In the genomic region with DNA sequence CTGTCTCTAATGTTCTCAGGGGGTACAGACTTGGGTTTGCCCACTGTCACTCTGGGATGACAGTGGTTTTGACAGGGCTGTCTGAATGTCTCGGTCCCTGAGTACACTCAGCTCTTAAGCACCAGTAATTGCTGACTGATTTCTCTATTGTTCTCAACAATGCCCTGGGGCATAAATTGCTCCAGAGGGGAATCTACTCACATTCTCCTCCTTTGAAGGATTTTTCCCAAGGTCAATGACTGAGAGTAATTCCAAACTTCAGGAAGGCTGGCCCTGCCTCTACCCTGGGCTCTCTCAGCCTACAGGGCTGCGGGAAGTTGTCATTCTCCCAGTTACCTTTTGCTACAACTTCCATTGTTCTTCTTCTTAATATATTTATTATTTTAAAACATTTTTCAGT, we compare ENCODE assay signal across 31 cellular contexts. TPM values are rescaled to one million over a fixed set of nuclear protein-coding genes. Genes with fewer than 3 reads are reported as not detected.
"Had no signal": no experiment of that assay in that cellular context is flagged by ENCODE, and none has a peak within 500 bp of the region (broad histone marks: within the 10 kb centered on the region; RNA-seq: fewer than 3 reads in every experiment).

No MANE protein-coding gene starts in this region.

- H3K36me3 Mint-ChIP-seq: activated naive CD4-positive, alpha-beta T cell treated with anti-CD3 and anti-CD28 coated beads, Interleukin-2, amount 10 ng/mL, durations not matched to agents 7 days and 5 days; activated naive CD8-positive, alpha-beta T cell treated with anti-CD3 and anti-CD28 coated beads for 36 hours; T-cell had no signal

- DNase-seq: activated CD4-positive, alpha-beta T cell treated with anti-CD3 and anti-CD28 coated beads for 36 hours; activated CD4-positive, alpha-beta T cell treated with anti-CD3 and anti-CD28 coated beads, Interleukin-2, amount 50 U/mL, for 1 hour; activated CD8-positive, alpha-beta memory T cell treated with anti-CD3 and anti-CD28 coated beads, Interleukin-2, amount 50 U/mL, for 4 hours; activated CD8-positive, alpha-beta T cell treated with anti-CD3 and anti-CD28 coated beads for 36 hours; activated gamma-delta T cell treated with Interleukin-2 at 50 U/mL for 16 hours; activated naive CD4-positive, alpha-beta T cell treated with anti-CD3 and anti-CD28 coated beads, Interleukin-2, amount 10 ng/mL, durations not matched to agents 7 days and 5 days; activated naive CD8-positive, alpha-beta T cell treated with anti-CD3 and anti-CD28 coated beads for 36 hours; activated T-cell treated with anti-CD3 and anti-CD28 coated beads, Interleukin-2, amount 50 U/mL, for 72 hours; brain microvascular endothelial cell; cerebellar nuclear complex; IMR-90; Kasumi-1; KBM-7; NCI-H1092 treated with DMSO at 0.1 percent for 48 hours; NCI-H1417 treated with DMSO at 0.1 percent for 48 hours; NCI-H187 treated with DMSO at 0.1 percent for 48 hours; NCI-H2081 treated with DMSO at 0.1 percent for 48 hours; NCI-H2171 treated with DMSO at 0.1 percent for 48 hours; NCI-H446; NCI-H524; NCI-H82; OCI-M1; RPMI8226; T-cell had no signal

- H3K27me3 Mint-ChIP-seq: activated CD8-positive, alpha-beta T cell treated with anti-CD3 and anti-CD28 coated beads for 36 hours; activated naive CD8-positive, alpha-beta T cell treated with anti-CD3 and anti-CD28 coated beads for 36 hours had no signal

- H3K27ac Mint-ChIP-seq: activated CD4-positive, alpha-beta T cell treated with anti-CD3 and anti-CD28 coated beads for 36 hours; activated CD8-positive, alpha-beta T cell treated with anti-CD3 and anti-CD28 coated beads for 36 hours; activated naive CD4-positive, alpha-beta T cell treated with anti-CD3 and anti-CD28 coated beads, Interleukin-2, amount 10 ng/mL, durations not matched to agents 7 days and 5 days; activated naive CD8-positive, alpha-beta T cell treated with anti-CD3 and anti-CD28 coated beads for 36 hours; activated T-cell treated with anti-CD3 and anti-CD28 coated beads, Interleukin-2, amount 50 U/mL, for 72 hours; activated T-helper 2 cell treated with anti-CD3 and anti-CD28 coated beads, Interferon-gamma antibody, Interleukin-2, Interleukin-4, amounts not matched to agents 10 μg/mL and 5 μg/mL and 100 μg/mL, durations not matched to agents 14 hours and 24 hours and 36 hours; T-cell had no signal

- H3K27me3 ChIP-seq: brain microvascular endothelial cell had no signal

- H3K36me3 ChIP-seq: brain microvascular endothelial cell had no signal

- H3K4me3 ChIP-seq: SK-N-MC had no signal

- ATAC-seq: activated CD4-positive, alpha-beta T cell treated with anti-CD3 and anti-CD28 coated beads for 36 hours; activated CD8-positive, alpha-beta T cell treated with anti-CD3 and anti-CD28 coated beads for 36 hours; activated T-cell treated with anti-CD3 and anti-CD28 coated beads, Interleukin-2, amount 50 U/mL, for 72 hours; Panc1; Right ventricle myocardium inferior; T-cell had no signal

- H3K4me3 Mint-ChIP-seq: activated CD4-positive, alpha-beta T cell treated with anti-CD3 and anti-CD28 coated beads for 36 hours; activated CD8-positive, alpha-beta T cell treated with anti-CD3 and anti-CD28 coated beads for 36 hours; activated naive CD4-positive, alpha-beta T cell treated with anti-CD3 and anti-CD28 coated beads, Interleukin-2, amount 10 ng/mL, durations not matched to agents 7 days and 5 days; activated naive CD8-positive, alpha-beta T cell treated with anti-CD3 and anti-CD28 coated beads for 36 hours; activated T-cell treated with anti-CD3 and anti-CD28 coated beads, Interleukin-2, amount 50 U/mL, for 72 hours; T-cell had no signal

- H3K27ac ChIP-seq: brain microvascular endothelial cell, SK-N-MC, VCaP had no signal

- H3K4me1 Mint-ChIP-seq: activated CD4-positive, alpha-beta T cell treated with anti-CD3 and anti-CD28 coated beads for 36 hours; activated naive CD4-positive, alpha-beta T cell treated with anti-CD3 and anti-CD28 coated beads, Interleukin-2, amount 10 ng/mL, durations not matched to agents 7 days and 5 days; activated naive CD8-positive, alpha-beta T cell treated with anti-CD3 and anti-CD28 coated beads for 36 hours; T-cell had no signal

RNA-seq across cellular contexts. Expression of a gene that starts 36.5 kb away (rescaled TPM):
- total RNA-seq: activated CD4-positive, alpha-beta T cell treated with anti-CD3 and anti-CD28 coated beads for 36 hours; activated CD8-positive, alpha-beta T cell treated with anti-CD3 and anti-CD28 coated beads for 36 hours; activated naive CD8-positive, alpha-beta T cell treated with anti-CD3 and anti-CD28 coated beads for 36 hours; activated T-cell treated with anti-CD3 and anti-CD28 coated beads, Interleukin-2, amount 50 U/mL, for 72 hours; activated T-helper 2 cell treated with anti-CD3 and anti-CD28 coated beads, Interferon-gamma antibody, Interleukin-2, Interleukin-4, amounts not matched to agents 10 μg/mL and 5 μg/mL and 100 μg/mL, durations not matched to agents 14 hours and 24 hours and 36 hours; cardiac septum; IMR-90; Right ventricle myocardium inferior; T-cell; T-helper 2 cell treated with Interferon-gamma antibody and Interleukin-4, amounts not matched to agents 100 ng/mL and 5 ng/mL, for 36 hours had no signal

RNA-seq across cellular contexts. Expression of a gene that starts 54.9 kb away (rescaled TPM):
- total RNA-seq: activated CD4-positive, alpha-beta T cell treated with anti-CD3 and anti-CD28 coated beads for 36 hours; activated CD8-positive, alpha-beta T cell treated with anti-CD3 and anti-CD28 coated beads for 36 hours; activated naive CD8-positive, alpha-beta T cell treated with anti-CD3 and anti-CD28 coated beads for 36 hours; activated T-cell treated with anti-CD3 and anti-CD28 coated beads, Interleukin-2, amount 50 U/mL, for 72 hours; activated T-helper 2 cell treated with anti-CD3 and anti-CD28 coated beads, Interferon-gamma antibody, Interleukin-2, Interleukin-4, amounts not matched to agents 10 μg/mL and 5 μg/mL and 100 μg/mL, durations not matched to agents 14 hours and 24 hours and 36 hours; cardiac septum; IMR-90; Right ventricle myocardium inferior; T-cell had no signal
